1 cellular context compared by ENCODE assay signal in the genomic region with DNA sequence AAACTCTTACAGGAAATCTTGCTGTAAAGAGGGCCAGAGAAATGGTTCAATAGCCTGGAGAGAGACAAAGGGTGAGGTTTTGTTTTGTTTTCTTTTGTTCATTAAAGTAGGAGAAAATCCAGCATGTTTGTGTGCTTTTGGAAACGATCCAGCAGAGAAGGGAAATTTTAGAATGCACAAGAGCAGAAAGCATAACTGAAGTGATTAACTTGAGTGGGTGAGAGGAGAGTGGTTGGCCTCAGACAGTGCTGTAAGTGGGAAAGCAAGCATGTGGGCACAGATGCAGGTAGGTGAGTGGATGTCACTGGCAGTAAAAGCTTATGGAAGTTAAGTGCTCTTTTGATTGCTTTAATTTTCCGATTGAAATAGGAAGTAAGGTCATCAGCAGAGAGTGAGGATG.
TF ChIP-seq lines count a peak whose summit lies in the region.

No MANE protein-coding gene starts in this region.

TF ChIP-seq in SK-N-SH, 30 proteins besides CTCF, POLR2A, EP300 and RAD21:
- TF ChIP-seq GABPA (IDR thresholded peaks at IDR 0.05; ENCODE audit: low read depth) (no peak), NRF1 (IDR thresholded peaks at IDR 0.05; ENCODE audit: low read depth, low read length) (no peak), POLR2AphosphoS5 (IDR thresholded peaks at IDR 0.05; ENCODE audit: low read depth, low read length) (no peak), EZH2phosphoT487 (IDR thresholded peaks at IDR 0.05; ENCODE audit: borderline replicate concordance, low read depth) (no peak), TEAD4 (IDR thresholded peaks at IDR 0.05; ENCODE audit: borderline replicate concordance, insufficient read depth) (no peak), SMC3 (IDR thresholded peaks at IDR 0.05; ENCODE audit: low read depth, low read length) (no peak), RXRA (IDR thresholded peaks at IDR 0.05; ENCODE audit: borderline replicate concordance, low read depth) (no peak), MXI1 (IDR thresholded peaks at IDR 0.05; ENCODE audit: low read depth, low read length) (no peak), TAF1 (IDR thresholded peaks at IDR 0.05; ENCODE audit: borderline replicate concordance, low read depth, low read length) (no peak)
